ENCODE assay signal across 5 cellular contexts in the genomic region with DNA sequence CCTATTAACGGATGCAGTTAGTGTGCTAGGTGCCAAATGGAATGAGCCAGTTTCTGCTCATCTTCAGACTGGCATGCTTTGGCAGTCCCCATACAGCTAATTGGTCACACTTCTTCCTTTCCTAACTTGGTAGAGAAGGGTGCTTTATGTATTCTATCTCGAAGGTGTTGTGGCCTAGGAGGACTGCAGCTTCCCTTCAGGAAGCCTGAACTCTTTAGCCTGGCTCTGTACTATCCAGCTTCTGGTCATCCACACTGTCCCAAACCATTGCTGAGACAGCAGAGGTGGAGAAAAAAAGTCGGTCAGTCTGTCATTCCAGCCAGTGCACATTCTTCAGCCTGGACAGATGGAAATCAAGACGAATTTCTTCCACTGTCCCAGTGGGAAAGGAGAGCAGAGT. TPM values are rescaled to one million over a fixed set of nuclear protein-coding genes. Genes with fewer than 3 reads are reported as not detected.
"Had no signal": no experiment of that assay in that cellular context is flagged by ENCODE, and none has a peak within 500 bp of the region (broad histone marks: within the 10 kb centered on the region; RNA-seq: fewer than 3 reads in every experiment).

No MANE protein-coding gene starts in this region.

RNA-seq across cellular contexts. Expression of a gene that starts 11.0 kb away (rescaled TPM):
- total RNA-seq: HepG2, HT-29, HT1080, IMR-90 had no signal
- polyA plus RNA-seq: HepG2, IgD-negative memory B cell, IMR-90 had no signal
